ENCODE assay signal across 8 cellular contexts in genomic region chr14:45253754-45254300, GRCh38. TPM values are rescaled to one million over a fixed set of nuclear protein-coding genes. Genes with fewer than 3 reads are reported as not detected.
DNase-seq lines count a peak whose midpoint lies in the region; ATAC-seq and TF ChIP-seq lines count a peak whose summit lies in the region.

No MANE protein-coding gene starts in this region.

- peaks cover 2 to 23% (median 13%) of the 10 kb centered on the region in 3 donors for H3K9me3 Mint-ChIP-seq in IgD-negative memory B cell

- in situ Hi-C loops in ACHN (cut with HindIII; ENCODE audit: low pct_ligation_motif_present, low pct_unique_long_range_greater_than_20kb, low sequenced_read_pairs) = no loop called here

- DNase-seq in stimulated activated CD4-positive, alpha-beta T cell treated with anti-CD3 and anti-CD28 coated beads, Interleukin-4, amount 100 ng/mL, for 1 hour = peak; percentile 2
- DNase-seq in amniotic stem cell (lab: John Stamatoyannopoulos, UW) (no peak), ACHN (no peak)

- no peaks in the 10 kb centered on the region for H3K27me3 Mint-ChIP-seq in IgD-negative memory B cell

- no peak for ATAC-seq in HG03442 (IDR thresholded peaks at IDR 0.05; ENCODE audit: unreplicated experiment)

- H3K9me3 ChIP-seq in iPS-18a (ENCODE audit: control insufficient read depth, low read depth, low read length) = peaks cover 12% of the 10 kb centered on the region

- no peak for TF ChIP-seq CTCF in C4-2B (conservative IDR thresholded peaks at IDR 0.05)

- H3K36me3 Mint-ChIP-seq in IgD-negative memory B cell = peaks cover 3% of the 10 kb centered on the region

- H3K9ac ChIP-seq in iPS-18a (ENCODE audit: low read length) = peak overlapping the region; percentile 86

- peak overlapping the region; percentile 96 for H3K4me3 ChIP-seq in iPS-18a (ENCODE audit: low read length)

- no peaks in the 10 kb centered on the region for H3K27me3 ChIP-seq in iPS-18a (ENCODE audit: control insufficient read depth, insufficient read depth, low read length)

- H3K4me1 ChIP-seq in iPS-18a (ENCODE audit: control insufficient read depth, low read depth, low read length) = no peaks in the 10 kb centered on the region

- peak overlapping the region; percentile 98 for H3K27ac ChIP-seq in C4-2B
- peak overlapping the region; percentile 89 for H3K27ac ChIP-seq in angular gyrus (ENCODE audit: low read depth, low read length)
- peak overlapping the region; percentile 59 for H3K27ac ChIP-seq in iPS-18a (ENCODE audit: low read length)

- H3K4me1 Mint-ChIP-seq in IgD-negative memory B cell = peaks cover 17 to 21% (median 20%) of the 10 kb centered on the region in 3 donors

- H3K4me3 Mint-ChIP-seq in IgD-negative memory B cell = peak overlapping the region; percentile 82 to 95 (median 94)

- H3K36me3 ChIP-seq in iPS-18a (ENCODE audit: control insufficient read depth, low read depth, low read length) = no peaks in the 10 kb centered on the region

- H3K27ac Mint-ChIP-seq in IgD-negative memory B cell = peak overlapping the region; percentile 69 to 100 (median 91)

RNA-seq across cellular contexts. Expression of gene MIS18BP1, which starts 0.8 kb away (rescaled TPM):
- polyA plus RNA-seq in IgD-negative memory B cell = 95.3 TPM
